Comparison of ENCODE assay signal across 15 cellular contexts in genomic region chr20:15200139-15200538, GRCh38.
DNase-seq lines count a peak whose midpoint lies in the region; ATAC-seq and TF ChIP-seq lines count a peak whose summit lies in the region.
"Had no signal": no experiment of that assay in that cellular context is flagged by ENCODE, and none has a peak within 500 bp of the region (broad histone marks: within the 10 kb centered on the region; RNA-seq: fewer than 3 reads in every experiment).

No MANE protein-coding gene starts in this region.

- H3K9me3 Mint-ChIP-seq in activated naive CD4-positive, alpha-beta T cell treated with anti-CD3 and anti-CD28 coated beads, Interleukin-2, amount 50 U/mL, for 72 hours: peaks cover 5% of the 10 kb centered on the region in 2 donors
- H3K9me3 Mint-ChIP-seq in activated T-helper 1 cell treated with anti-CD3 and anti-CD28 coated beads, Interleukin-12 subunit alpha, Interleukin-12 subunit beta, Interleukin-2, Interleukin-4 antibody, amounts not matched to agents 30 ng/mL and 10 ng/mL and 1 ng/mL, durations not matched to agents 14 hours and 24 hours and 36 hours: peaks cover 6% of the 10 kb centered on the region

- no peaks in the 10 kb centered on the region for H3K36me3 Mint-ChIP-seq in activated naive CD4-positive, alpha-beta T cell treated with anti-CD3 and anti-CD28 coated beads, Interleukin-2, amount 50 U/mL, for 72 hours
- H3K36me3 Mint-ChIP-seq in activated T-helper 1 cell treated with anti-CD3 and anti-CD28 coated beads, Interleukin-12 subunit alpha, Interleukin-12 subunit beta, Interleukin-2, Interleukin-4 antibody, amounts not matched to agents 30 ng/mL and 10 ng/mL and 1 ng/mL, durations not matched to agents 14 hours and 24 hours and 36 hours (ENCODE audit: low read depth): no peaks in the 10 kb centered on the region
- H3K36me3 Mint-ChIP-seq: immature natural killer cell; natural killer cell treated with Interleukin-12 subunit alpha and Interleukin-12 subunit beta and Interleukin-15 and Interleukin-18, amount 100 ng/mL, for 72 hours; WTC11 had no signal

- ATAC-seq in activated naive CD4-positive, alpha-beta T cell treated with anti-CD3 and anti-CD28 coated beads, Interleukin-2, amount 50 U/mL, for 72 hours: peak; percentile 74 to 91
- ATAC-seq in HG02678 (IDR thresholded peaks at IDR 0.05; ENCODE audit: unreplicated experiment) (peak; percentile 81), HG03469 (IDR thresholded peaks at IDR 0.05; ENCODE audit: unreplicated experiment) (peak; percentile 74)
- ATAC-seq: HCT116; natural killer cell treated with Interleukin-12 subunit alpha and Interleukin-12 subunit beta and Interleukin-15 and Interleukin-18, amount 100 ng/mL, for 72 hours; WTC11 had no signal

- no peak overlapping the region for H3K4me3 Mint-ChIP-seq in activated T-helper 1 cell treated with anti-CD3 and anti-CD28 coated beads, Interleukin-12 subunit alpha, Interleukin-12 subunit beta, Interleukin-2, Interleukin-4 antibody, amounts not matched to agents 30 ng/mL and 10 ng/mL and 1 ng/mL, durations not matched to agents 14 hours and 24 hours and 36 hours
- H3K4me3 Mint-ChIP-seq: immature natural killer cell; natural killer cell treated with Interleukin-12 subunit alpha and Interleukin-12 subunit beta and Interleukin-15 and Interleukin-18, amount 100 ng/mL, for 72 hours; WTC11 had no signal

- no peaks in the 10 kb centered on the region for H3K36me3 ChIP-seq in Peyer's patch
- H3K36me3 ChIP-seq: tibial nerve had no signal

- no peak for DNase-seq in activated naive CD4-positive, alpha-beta T cell treated with anti-CD3 and anti-CD28 coated beads, Interleukin-2, amount 50 U/mL, for 72 hours (ENCODE audit: low spot score in 2 of 2)
- no peak for DNase-seq in activated naive CD4-positive, alpha-beta T cell treated with Interleukin-2 at 50 U/mL for 16 hours
- DNase-seq in Peyer's patch (no peak), NCI-H226 (no peak)
- DNase-seq in activated T-helper 1 cell treated with anti-CD3 and anti-CD28 coated beads, Interleukin-12 subunit alpha, Interleukin-12 subunit beta, Interleukin-2, Interleukin-4 antibody, amounts not matched to agents 30 ng/mL and 10 ng/mL and 1 ng/mL, durations not matched to agents 14 hours and 24 hours and 36 hours (ENCODE audit: low spot score): no peak
- DNase-seq in activated naive CD4-positive, alpha-beta T cell treated with anti-CD3 and anti-CD28 coated beads, Interleukin-2, amount 50 U/mL, for 16 hours: no peak
- DNase-seq: DND-41, immature natural killer cell, NCI-H146 had no signal

- no peak for TF ChIP-seq POLR2A in Peyer's patch (IDR thresholded peaks at IDR 0.05)

- intact Hi-C loops in activated T-helper 1 cell treated with anti-CD3 and anti-CD28 coated beads, Interleukin-12 subunit alpha, Interleukin-12 subunit beta, Interleukin-2, Interleukin-4 antibody, amounts not matched to agents 30 ng/mL and 10 ng/mL and 1 ng/mL, durations not matched to agents 14 hours and 24 hours and 36 hours (cut with micrococcal nuclease): no loop called here

- no peaks in the 10 kb centered on the region for H3K4me1 ChIP-seq in Peyer's patch
- H3K4me1 ChIP-seq: tibial nerve had no signal

- H3K27me3 ChIP-seq in Peyer's patch: no peaks in the 10 kb centered on the region
- H3K27me3 ChIP-seq: tibial nerve had no signal

- H3K4me1 Mint-ChIP-seq in activated T-helper 1 cell treated with anti-CD3 and anti-CD28 coated beads, Interleukin-12 subunit alpha, Interleukin-12 subunit beta, Interleukin-2, Interleukin-4 antibody, amounts not matched to agents 30 ng/mL and 10 ng/mL and 1 ng/mL, durations not matched to agents 14 hours and 24 hours and 36 hours (ENCODE audit: low read depth): no peaks in the 10 kb centered on the region
- H3K4me1 Mint-ChIP-seq: immature natural killer cell had no signal

- H3K27me3 Mint-ChIP-seq in activated T-helper 1 cell treated with anti-CD3 and anti-CD28 coated beads, Interleukin-12 subunit alpha, Interleukin-12 subunit beta, Interleukin-2, Interleukin-4 antibody, amounts not matched to agents 30 ng/mL and 10 ng/mL and 1 ng/mL, durations not matched to agents 14 hours and 24 hours and 36 hours (ENCODE audit: insufficient read depth): no peaks in the 10 kb centered on the region
- H3K27me3 Mint-ChIP-seq: natural killer cell treated with Interleukin-12 subunit alpha and Interleukin-12 subunit beta and Interleukin-15 and Interleukin-18, amount 100 ng/mL, for 72 hours had no signal

- H3K27ac ChIP-seq in Peyer's patch: no peak overlapping the region
- H3K27ac ChIP-seq: tibial nerve had no signal

- TF ChIP-seq CTCF in Peyer's patch (IDR thresholded peaks at IDR 0.05): no peak

- H3K27ac Mint-ChIP-seq in activated naive CD4-positive, alpha-beta T cell treated with anti-CD3 and anti-CD28 coated beads, Interleukin-2, amount 50 U/mL, for 72 hours: no peak overlapping the region
- no peak overlapping the region for H3K27ac Mint-ChIP-seq in activated T-helper 1 cell treated with anti-CD3 and anti-CD28 coated beads, Interleukin-12 subunit alpha, Interleukin-12 subunit beta, Interleukin-2, Interleukin-4 antibody, amounts not matched to agents 30 ng/mL and 10 ng/mL and 1 ng/mL, durations not matched to agents 14 hours and 24 hours and 36 hours
- H3K27ac Mint-ChIP-seq: immature natural killer cell; natural killer cell treated with Interleukin-12 subunit alpha and Interleukin-12 subunit beta and Interleukin-15 and Interleukin-18, amount 100 ng/mL, for 72 hours; WTC11 had no signal

- H3K9me3 ChIP-seq in Peyer's patch: no peaks in the 10 kb centered on the region
- H3K9me3 ChIP-seq: tibial nerve had no signal

- no peak overlapping the region for H3K4me3 ChIP-seq in Peyer's patch
- H3K4me3 ChIP-seq: tibial nerve had no signal
